In genomic region chr5:109485030-109485429, GRCh38 we compare ENCODE assay signal across 10 cellular contexts.
A peak's percentile ranks its signal among the peaks of the same experiment; 100 is the strongest.
DNase-seq lines count a peak whose midpoint lies in the region; ATAC-seq and TF ChIP-seq lines count a peak whose summit lies in the region.
"Had no signal": no experiment of that assay in that cellular context is flagged by ENCODE, and none has a peak within 500 bp of the region (broad histone marks: within the 10 kb centered on the region; RNA-seq: fewer than 3 reads in every experiment).

No MANE protein-coding gene starts in this region.

- peaks cover 2% of the 10 kb centered on the region for H3K27me3 Mint-ChIP-seq in activated CD4-positive, alpha-beta memory T cell treated with anti-CD3 and anti-CD28 coated beads, Interleukin-2, amount 10 ng/mL, durations not matched to agents 7 days and 5 days
- H3K27me3 Mint-ChIP-seq: brain had no signal

- H3K9me3 Mint-ChIP-seq in activated CD4-positive, alpha-beta memory T cell treated with anti-CD3 and anti-CD28 coated beads, Interleukin-2, amount 10 ng/mL, durations not matched to agents 7 days and 5 days: no peaks in the 10 kb centered on the region

- no peaks in the 10 kb centered on the region for H3K4me1 Mint-ChIP-seq in activated CD4-positive, alpha-beta memory T cell treated with anti-CD3 and anti-CD28 coated beads, Interleukin-2, amount 10 ng/mL, durations not matched to agents 7 days and 5 days

- intact Hi-C loops in thyroid gland (cut with DNase I): no loop called here

- no peaks in the 10 kb centered on the region for H3K79me2 ChIP-seq in hepatocyte

- no peaks in the 10 kb centered on the region for H4K20me1 ChIP-seq in hepatocyte (ENCODE audit: insufficient read depth, poor library complexity, severe bottlenecking)

- H2AFZ ChIP-seq in hepatocyte: no peak overlapping the region

- H3K27me3 ChIP-seq in hepatocyte (no peaks in the 10 kb centered on the region), thyroid gland (no peaks in the 10 kb centered on the region)

- CTCF ChIA-PET in activated CD4-positive, alpha-beta memory T cell treated with anti-CD3 and anti-CD28 coated beads, Interleukin-2, amount 10 ng/mL, durations not matched to agents 7 days and 5 days (lab: Charles Lee): no interaction called here

- no peak overlapping the region for H3K4me3 ChIP-seq in hepatocyte
- no peak overlapping the region for H3K4me3 ChIP-seq in thyroid gland (replicated peaks in 1 of 3)

- no peaks in the 10 kb centered on the region for H3K9me2 ChIP-seq in hepatocyte (replicated peaks; ENCODE audit: insufficient read depth)

- H3K36me3 ChIP-seq in hepatocyte (replicated peaks; ENCODE audit: insufficient read depth, low read depth) (no peaks in the 10 kb centered on the region), thyroid gland (no peaks in the 10 kb centered on the region)

- no peak for TF ChIP-seq POLR2A in thyroid gland (IDR thresholded peaks at IDR 0.05)

- H3K27ac ChIP-seq in hepatocyte: no peak overlapping the region
- H3K27ac ChIP-seq in thyroid gland: no peak overlapping the region

- peaks cover 13% of the 10 kb centered on the region for H3K4me1 ChIP-seq in hepatocyte (ENCODE audit: insufficient read depth)
- H3K4me1 ChIP-seq in thyroid gland: peaks cover 0 to 6% of the 10 kb centered on the region in 2 donors

- peak; percentile 11 for DNase-seq in NCI-H1048 (lab: John Stamatoyannopoulos, UW)
- peak; percentile 86 for DNase-seq in SHP77 treated with DMSO at 0.1 percent for 48 hours (lab: John Stamatoyannopoulos, UW)
- DNase-seq in hepatocyte (ENCODE audit: low spot score): peak; percentile 75
- peak; percentile 75 to 81 for DNase-seq in thyroid gland
- DNase-seq in activated CD4-positive, alpha-beta memory T cell treated with anti-CD3 and anti-CD28 coated beads, Interleukin-2, amount 10 ng/mL, durations not matched to agents 7 days and 5 days: no peak
- DNase-seq in dedifferentiated amniotic fluid mesenchymal stem cell (ENCODE audit: extremely low spot score): no peak
- DNase-seq in activated gamma-delta T cell treated with Interleukin-2 at 50 U/mL for 16 hours: no peak

- TF ChIP-seq CTCF in hepatocyte (IDR thresholded peaks at IDR 0.05; ENCODE audit: poor library complexity) (no peak), thyroid gland (IDR thresholded peaks at IDR 0.05) (peak in 1 of 6 experiments; percentile 8)

- H3K4me2 ChIP-seq in hepatocyte: peak overlapping the region; percentile 59

- POLR2A ChIA-PET in activated CD4-positive, alpha-beta memory T cell treated with anti-CD3 and anti-CD28 coated beads, Interleukin-2, amount 10 ng/mL, durations not matched to agents 7 days and 5 days (lab: Charles Lee): no interaction called here

- H3K9me3 ChIP-seq in hepatocyte (ENCODE audit: low read depth) (no peaks in the 10 kb centered on the region), thyroid gland (no peaks in the 10 kb centered on the region)

- H3K4me3 Mint-ChIP-seq in activated CD4-positive, alpha-beta memory T cell treated with anti-CD3 and anti-CD28 coated beads, Interleukin-2, amount 10 ng/mL, durations not matched to agents 7 days and 5 days: no peak overlapping the region
- H3K4me3 Mint-ChIP-seq: brain, nephron had no signal

- no peak for ATAC-seq in HG03460 (IDR thresholded peaks at IDR 0.05; ENCODE audit: unreplicated experiment)

- 32% methylated on average over 8 of the region's 8 CpGs for WGBS in hepatocyte (ENCODE audit: low lambda C conversion rate, missing lambda C conversion rate)
- WGBS in thyroid gland, 2 donors: 23 to 39% methylated on average over 8 of the region's 8 CpGs

- no peak overlapping the region for H3K27ac Mint-ChIP-seq in activated CD4-positive, alpha-beta memory T cell treated with anti-CD3 and anti-CD28 coated beads, Interleukin-2, amount 10 ng/mL, durations not matched to agents 7 days and 5 days
- H3K27ac Mint-ChIP-seq: nephron had no signal

- no peaks in the 10 kb centered on the region for H3K36me3 Mint-ChIP-seq in activated CD4-positive, alpha-beta memory T cell treated with anti-CD3 and anti-CD28 coated beads, Interleukin-2, amount 10 ng/mL, durations not matched to agents 7 days and 5 days (ENCODE audit: low read depth)
- H3K36me3 Mint-ChIP-seq: brain had no signal

Comparison
In these comparisons a context has a peak if more than half of its experiments do, and no peak if none do; other contexts are left out.
1. DNase-seq: peak in NCI-H1048 (single experiment), SHP77 treated with DMSO at 0.1 percent for 48 hours (single experiment), hepatocyte (single experiment) and thyroid gland (2 of 2); none in activated CD4-positive, alpha-beta memory T cell treated with anti-CD3 and anti-CD28 coated beads, Interleukin-2, amount 10 ng/mL, durations not matched to agents 7 days and 5 days (single experiment), dedifferentiated amniotic fluid mesenchymal stem cell (single experiment) and activated gamma-delta T cell treated with Interleukin-2 at 50 U/mL for 16 hours (single experiment).